In the genomic region with DNA sequence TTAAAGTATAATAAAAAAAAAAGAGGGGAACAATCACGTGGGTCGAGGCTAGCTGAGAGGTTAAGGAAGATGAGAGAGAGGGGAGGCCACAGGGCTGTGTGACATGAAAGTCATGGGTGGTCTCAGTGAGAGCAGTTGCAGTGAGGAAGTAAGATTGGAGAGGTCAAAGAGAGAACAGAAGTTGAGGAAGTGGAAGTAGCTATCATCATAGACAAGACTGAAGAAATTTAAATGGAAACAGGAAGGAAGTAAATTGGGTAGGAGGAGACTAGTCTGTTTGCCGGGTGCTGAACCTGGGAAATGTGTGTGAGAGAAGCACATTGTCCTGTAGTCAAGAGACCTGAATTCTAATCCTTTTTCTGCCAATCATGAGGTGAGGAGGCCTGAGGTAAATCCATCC, we compare ENCODE assay signal across 14 cellular contexts.
DNase-seq lines count a peak whose midpoint lies in the region; ATAC-seq, FAIRE-seq and TF ChIP-seq lines count a peak whose summit lies in the region.
"Had no signal": no experiment of that assay in that cellular context is flagged by ENCODE, and none has a peak within 500 bp of the region (broad histone marks: within the 10 kb centered on the region; RNA-seq: fewer than 3 reads in every experiment).

No MANE protein-coding gene starts in this region.

- no peak for TF ChIP-seq CTCF in CD4-positive, alpha-beta T cell (IDR thresholded peaks at IDR 0.05)
- TF ChIP-seq CTCF in right lobe of liver (IDR thresholded peaks at IDR 0.05), result no peak
- no peak for TF ChIP-seq CTCF in chondrocyte (IDR thresholded peaks at IDR 0.05)
- TF ChIP-seq CTCF in SK-N-SH (IDR thresholded peaks at IDR 0.05), result no peak

- H3K9me3 ChIP-seq in CD4-positive, alpha-beta T cell (ENCODE audit: control insufficient read depth, low read length), result no peaks in the 10 kb centered on the region
- no peaks in the 10 kb centered on the region for H3K9me3 ChIP-seq in right lobe of liver
- H3K9me3 ChIP-seq in SK-N-SH, result no peaks in the 10 kb centered on the region
- H3K9me3 ChIP-seq: thoracic aorta had no signal

- H3K4me1 Mint-ChIP-seq in CD4-positive, alpha-beta T cell (ENCODE audit: low read depth), result peaks cover 53% of the 10 kb centered on the region
- peaks cover 8% of the 10 kb centered on the region for H3K4me1 Mint-ChIP-seq in chondrocyte (ENCODE audit: low read depth)

- H3K36me3 ChIP-seq in right lobe of liver, result no peaks in the 10 kb centered on the region
- H3K36me3 ChIP-seq in SK-N-SH (replicated peaks in 1 of 2; ENCODE audit: control insufficient read depth in 1 of 2, insufficient read depth in 2 of 2, low read length in 1 of 2), result no peaks in the 10 kb centered on the region
- H3K36me3 ChIP-seq: thoracic aorta had no signal

- 61% methylated on average over 3 of the region's 3 CpGs for WGBS in right lobe of liver (ENCODE audit: insufficient coverage, low coverage, low lambda C conversion rate, missing lambda C conversion rate)
- 94% methylated on average over 3 of the region's 3 CpGs for WGBS in SK-N-SH (ENCODE audit: low lambda C conversion rate)

- no peak overlapping the region for H3K4me3 Mint-ChIP-seq in CD4-positive, alpha-beta T cell
- H3K4me3 Mint-ChIP-seq in chondrocyte (ENCODE audit: unreplicated experiment), result no peak overlapping the region

- CTCF ChIA-PET in CD4-positive, alpha-beta T cell (lab: Charles Lee), result interaction anchor here (1.0 kb wide), 2 partner anchors 11 to 166 kb away, joined by 3 read pairs; no protein-coding TSS in a partner anchor
- CTCF ChIA-PET in SK-N-SH (lab: Yijun Ruan, JAX), result interaction anchor here (1.2 to 1.6 kb wide), 2 partner anchors 9 to 10 kb away, joined by 3 read pairs; no protein-coding TSS in a partner anchor

- TF ChIP-seq RAD21 in SK-N-SH (IDR thresholded peaks at IDR 0.05; ENCODE audit: low read length), result no peak

- H3K36me3 Mint-ChIP-seq in CD4-positive, alpha-beta T cell (ENCODE audit: low read depth), result no peaks in the 10 kb centered on the region
- no peaks in the 10 kb centered on the region for H3K36me3 Mint-ChIP-seq in chondrocyte (ENCODE audit: low read depth)

- H3K27ac Mint-ChIP-seq in CD4-positive, alpha-beta T cell, result peak overlapping the region; percentile 76
- H3K27ac Mint-ChIP-seq in chondrocyte (ENCODE audit: unreplicated experiment), result no peak overlapping the region

- H3K27ac ChIP-seq in CD4-positive, alpha-beta T cell (ENCODE audit: low read depth, low read length), result no peak overlapping the region
- H3K27ac ChIP-seq in right lobe of liver (no peak overlapping the region), SK-N-SH (ENCODE audit: low read depth in 2 of 2, low read length in 1 of 2) (no peak overlapping the region)
- H3K27ac ChIP-seq: thoracic aorta had no signal

- H3K4me2 ChIP-seq in SK-N-SH, result no peak overlapping the region

- ATAC-seq in CD4-positive, alpha-beta T cell (ENCODE audit: poor library complexity), result peak; percentile 39
- ATAC-seq in HG02885 (IDR thresholded peaks at IDR 0.05; ENCODE audit: poor library complexity, unreplicated experiment), result peak; percentile 56
- peak in 3 of 4 donors; percentile 27 to 46 (median 37) for ATAC-seq in right lobe of liver

- H2AFZ ChIP-seq in SK-N-SH (ENCODE audit: low read depth), result no peak overlapping the region

- intact Hi-C loops in CD4-positive, alpha-beta T cell (cut with DNase I, micrococcal nuclease), result no loop called here
- intact Hi-C loops in right lobe of liver (cut with DNase I), result no loop called here

- no peak for TF ChIP-seq POLR2A in right lobe of liver (IDR thresholded peaks at IDR 0.05)

- no peaks in the 10 kb centered on the region for H3K4me1 ChIP-seq in right lobe of liver
- peaks cover 5 to 8% of the 10 kb centered on the region in 2 experiments; a peak in 2 of 4 replicates for H3K4me1 ChIP-seq in SK-N-SH (ENCODE audit: control insufficient read depth in 1 of 2, insufficient read depth in 2 of 2, low read depth in 1 of 2, low read length in 1 of 2)

- H3K27me3 ChIP-seq in CD4-positive, alpha-beta T cell (ENCODE audit: control insufficient read depth, insufficient read depth, low read length), result no peaks in the 10 kb centered on the region
- H3K27me3 ChIP-seq in right lobe of liver, result no peaks in the 10 kb centered on the region
- H3K27me3 ChIP-seq in SK-N-SH (ENCODE audit: insufficient read depth), result no peaks in the 10 kb centered on the region

- H3K9me3 Mint-ChIP-seq in CD4-positive, alpha-beta T cell, result peaks cover 3% of the 10 kb centered on the region
- H3K9me3 Mint-ChIP-seq in chondrocyte (ENCODE audit: low read depth), result peaks cover 3% of the 10 kb centered on the region

- H3K9me2 ChIP-seq in SK-N-SH, result no peaks in the 10 kb centered on the region

- POLR2A ChIA-PET in CD4-positive, alpha-beta T cell (lab: Charles Lee), result interaction anchor here (0.7 to 3.1 kb wide), 9 partner anchors 8 to 96 kb away, joined by 3 to 12 read pairs (median 4); no protein-coding TSS in a partner anchor
- POLR2A ChIA-PET in SK-N-SH (lab: Yijun Ruan, JAX), result no interaction called here

- no peak for FAIRE-seq in HTR-8/SVneo (lab: Jason Lieb, UNC)

- H4K20me1 ChIP-seq in SK-N-SH (ENCODE audit: insufficient read depth), result no peaks in the 10 kb centered on the region

- peaks cover 4% of the 10 kb centered on the region for H3F3A ChIP-seq in SK-N-SH (replicated peaks; ENCODE audit: insufficient read depth)

- no peak for DNase-seq in CD4-positive, alpha-beta T cell
- peak; percentile 97 for DNase-seq in SKM-1 treated with dmso at 0.1 percent for 144 hours (lab: John Stamatoyannopoulos, UW; ENCODE audit: unreplicated experiment)
- no peak for DNase-seq in right lobe of liver
- no peak for DNase-seq in SW480 (ENCODE audit: low spot score)
- DNase-seq in HTR-8/SVneo (ENCODE audit: insufficient read length, low spot score), result no peak
- DNase-seq in chondrocyte (ENCODE audit: low spot score), result no peak
- DNase-seq in SK-N-SH, result no peak
- DNase-seq: anterior cingulate cortex, foreskin fibroblast, islet precursor cell, NCI-H774, SW 1271 had no signal

- H3K4me3 ChIP-seq in right lobe of liver (no peak overlapping the region), SK-N-SH (ENCODE audit: low read depth in 2 of 2, low read length in 1 of 2) (no peak overlapping the region)
- H3K4me3 ChIP-seq: thoracic aorta had no signal

- TF ChIP-seq EP300 in SK-N-SH (IDR thresholded peaks at IDR 0.05; ENCODE audit: borderline replicate concordance in 1 of 2, low read depth in 1 of 2, low read length in 1 of 2), result no peak

- H3K9ac ChIP-seq in SK-N-SH, result no peak overlapping the region

- no peaks in the 10 kb centered on the region for H3K27me3 Mint-ChIP-seq in CD4-positive, alpha-beta T cell
- no peaks in the 10 kb centered on the region for H3K27me3 Mint-ChIP-seq in chondrocyte (ENCODE audit: low read depth)

- H3K79me2 ChIP-seq in SK-N-SH (ENCODE audit: insufficient read depth), result no peaks in the 10 kb centered on the region

TF ChIP-seq in SK-N-SH, 30 proteins besides CTCF, POLR2A, EP300 and RAD21:
- no peak for TF ChIP-seq NFIC (IDR thresholded peaks at IDR 0.05; ENCODE audit: borderline replicate concordance)
- TF ChIP-seq GABPA (IDR thresholded peaks at IDR 0.05; ENCODE audit: low read depth), result no peak
- TF ChIP-seq GATA2 (CRISPR knock-in tag; IDR thresholded peaks at IDR 0.05), result no peak
- no peak for TF ChIP-seq MXI1 (IDR thresholded peaks at IDR 0.05; ENCODE audit: low read depth, low read length)
- TF ChIP-seq RFX5 (IDR thresholded peaks at IDR 0.05; ENCODE audit: low read length), result no peak
- TF ChIP-seq, protein P1, sequence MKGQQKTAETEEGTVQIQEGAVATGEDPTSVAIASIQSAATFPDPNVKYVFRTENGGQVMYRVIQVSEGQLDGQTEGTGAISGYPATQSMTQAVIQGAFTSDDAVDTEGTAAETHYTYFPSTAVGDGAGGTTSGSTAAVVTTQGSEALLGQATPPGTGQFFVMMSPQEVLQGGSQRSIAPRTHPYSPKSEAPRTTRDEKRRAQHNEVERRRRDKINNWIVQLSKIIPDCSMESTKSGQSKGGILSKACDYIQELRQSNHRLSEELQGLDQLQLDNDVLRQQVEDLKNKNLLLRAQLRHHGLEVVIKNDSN (IDR thresholded peaks at IDR 0.05; ENCODE audit: borderline replicate concordance, low read depth), result no peak
